8 cellular contexts compared by ENCODE assay signal in the genomic region with DNA sequence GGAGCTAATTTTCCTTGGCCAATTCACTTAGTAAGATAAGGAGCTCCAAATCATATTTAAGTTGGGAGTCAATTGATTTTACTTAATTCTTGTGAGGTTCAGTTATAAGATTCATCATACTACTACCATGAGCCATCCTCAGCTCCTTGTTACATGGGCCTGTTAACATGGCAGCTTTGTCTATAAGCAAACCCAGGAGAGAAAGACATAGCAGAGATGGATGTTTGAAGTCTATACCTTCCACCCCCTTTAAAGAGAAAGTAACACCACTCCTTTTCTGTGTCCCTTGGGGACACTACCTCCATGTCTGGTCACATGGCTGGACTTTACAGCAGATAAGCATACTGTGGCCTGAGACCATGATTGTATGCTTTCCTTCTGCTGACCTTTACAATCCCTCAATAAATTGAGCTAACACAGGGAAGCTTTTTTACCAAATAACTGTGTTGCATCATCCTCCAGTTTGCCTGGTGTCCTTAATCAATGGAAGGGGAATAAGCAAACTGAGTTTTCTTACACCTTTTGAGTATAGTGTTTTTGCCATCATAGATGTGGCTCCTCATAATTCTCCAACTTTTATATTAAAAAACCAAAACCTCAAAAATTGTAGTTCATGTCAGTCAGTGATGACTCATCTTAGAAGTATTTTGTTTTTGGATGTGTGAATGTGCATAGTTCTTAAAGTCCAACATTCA. TPM values are rescaled to one million over a fixed set of nuclear protein-coding genes. Genes with fewer than 3 reads are reported as not detected.
A peak's percentile ranks its signal among the peaks of the same experiment; 100 is the strongest.
DNase-seq lines count a peak whose midpoint lies in the region; ATAC-seq and TF ChIP-seq lines count a peak whose summit lies in the region.

No MANE protein-coding gene starts in this region.

- peak overlapping the region; percentile 79 to 95 for H3K27ac Mint-ChIP-seq in natural killer cell

- TF ChIP-seq CTCF in natural killer cell (IDR thresholded peaks at IDR 0.05) (no peak), GM13977 (IDR thresholded peaks at IDR 0.05; ENCODE audit: extremely low read depth, insufficient read depth, missing control alignments) (no peak)

- intact Hi-C loops in natural killer cell (cut with micrococcal nuclease), result no loop called here

- peaks cover 81% of the 10 kb centered on the region for H3K36me3 Mint-ChIP-seq in natural killer cell

- peaks cover 3 to 14% of the 10 kb centered on the region in 2 donors for H3K9me3 Mint-ChIP-seq in natural killer cell

- H3K27me3 Mint-ChIP-seq in natural killer cell (ENCODE audit: low read depth in 2 of 2), result no peaks in the 10 kb centered on the region

- ATAC-seq in natural killer cell, result peak in 1 of 3 donors; percentile 34
- no peak for ATAC-seq in HG03025 (IDR thresholded peaks at IDR 0.05; ENCODE audit: low FRiP score, unreplicated experiment)
- ATAC-seq in HG03457 (IDR thresholded peaks at IDR 0.05; ENCODE audit: unreplicated experiment), result no peak

- in situ Hi-C loops in GM13977 (cut with MboI; ENCODE audit: low pct_unique_long_range_greater_than_20kb, low sequenced_read_pairs, unreplicated experiment), result no loop called here

- H3K4me1 Mint-ChIP-seq in natural killer cell, result peaks cover 46 to 68% of the 10 kb centered on the region in 2 donors

- DNase-seq in EL (peak; percentile 72), M059J (ENCODE audit: low read depth) (peak; percentile 74), cerebellar cortex (ENCODE audit: low spot score) (peak; percentile 45), natural killer cell (no peak), GM13977 (ENCODE audit: low spot score) (no peak)
- DNase-seq in activated CD4-positive, CD25-positive, alpha-beta regulatory T cell treated with anti-CD3 and anti-CD28 coated beads, Interleukin-2, amount 50 U/mL, for 72 hours, result no peak

- no peak overlapping the region for H3K4me3 Mint-ChIP-seq in natural killer cell

RNA-seq across cellular contexts. Expression of gene ZNFX1, which starts 9.8 kb away (rescaled TPM):
- 104 and 156 TPM in 2 replicates for total RNA-seq in M059J (2014; rRNA removed; shearing (Covaris generic))
- 10 to 100 TPM; 55.8 to 58.5 (median 57.8) TPM for total RNA-seq in natural killer cell

Comparison
In these comparisons a context has a peak if more than half of its experiments do, and no peak if none do; other contexts are left out.
1. DNase-seq: peak in EL (single experiment), M059J (single experiment) and cerebellar cortex (single experiment); none in natural killer cell (single experiment), activated CD4-positive, CD25-positive, alpha-beta regulatory T cell treated with anti-CD3 and anti-CD28 coated beads, Interleukin-2, amount 50 U/mL, for 72 hours (single experiment) and GM13977 (single experiment).